ENCODE assay signal across 21 cellular contexts in genomic region chr4:15385515-15385914, GRCh38. TPM values are rescaled to one million over a fixed set of nuclear protein-coding genes. Genes with fewer than 3 reads are reported as not detected.
DNase-seq lines count a peak whose midpoint lies in the region; ATAC-seq and TF ChIP-seq lines count a peak whose summit lies in the region.
"Had no signal": no experiment of that assay in that cellular context is flagged by ENCODE, and none has a peak within 500 bp of the region (broad histone marks: within the 10 kb centered on the region; RNA-seq: fewer than 3 reads in every experiment).

No MANE protein-coding gene starts in this region.

- DNase-seq in left ventricle myocardium inferior (no peak), Right ventricle myocardium superior (no peak), sigmoid colon (no peak), epidermal melanocyte (ENCODE audit: insufficient read length, low spot score) (no peak), foreskin melanocyte (no peak), T-helper 2 cell (no peak)
- DNase-seq: CD4-positive, CD25-positive, alpha-beta regulatory T cell; EL; GF-D8; Karpas-422; MV-4-11; NCI-H1417; NCI-H1694 treated with DMSO at 0.1 percent for 48 hours; NCI-H2081 treated with DMSO at 0.1 percent for 48 hours; NCI-H2171 treated with DMSO at 0.1 percent for 48 hours; NCI-H526; OCI-M1 had no signal

- H3K4me1 ChIP-seq in left ventricle myocardium inferior (peaks cover 8% of the 10 kb centered on the region), gastroesophageal sphincter (peaks cover 0 to 52% (median 3%) of the 10 kb centered on the region in 3 donors), sigmoid colon (peaks cover 0 to 18% (median 11%) of the 10 kb centered on the region in 4 donors)

- H3K27me3 ChIP-seq in left ventricle myocardium inferior (ENCODE audit: low read depth) (peaks cover 5% of the 10 kb centered on the region), gastroesophageal sphincter (no peaks in the 10 kb centered on the region), sigmoid colon (no peaks in the 10 kb centered on the region)

- H3K27ac ChIP-seq in left ventricle myocardium inferior (replicated peaks) (peak overlapping the region; percentile 29), gastroesophageal sphincter (peak overlapping the region in 3 of 4 donors; percentile 48 to 62 (median 56)), sigmoid colon (peak overlapping the region; percentile 5 to 47 (median 36))

- no peak overlapping the region for H3K4me3 ChIP-seq in left ventricle myocardium inferior
- no peak overlapping the region for H3K4me3 ChIP-seq in gastroesophageal sphincter
- no peak overlapping the region for H3K4me3 ChIP-seq in sigmoid colon

- ATAC-seq in Right ventricle myocardium superior (ENCODE audit: poor library complexity) (no peak), gastroesophageal sphincter (no peak)

- no peak for TF ChIP-seq POLR2A in gastroesophageal sphincter (IDR thresholded peaks at IDR 0.05)
- TF ChIP-seq POLR2A in sigmoid colon (IDR thresholded peaks at IDR 0.05) = no peak

- H3K9me3 ChIP-seq in left ventricle myocardium inferior (replicated peaks) (no peaks in the 10 kb centered on the region), gastroesophageal sphincter (no peaks in the 10 kb centered on the region), sigmoid colon (no peaks in the 10 kb centered on the region)

- H3K36me3 ChIP-seq in left ventricle myocardium inferior (no peaks in the 10 kb centered on the region), gastroesophageal sphincter (no peaks in the 10 kb centered on the region), sigmoid colon (no peaks in the 10 kb centered on the region)

- TF ChIP-seq EP300 in gastroesophageal sphincter (IDR thresholded peaks at IDR 0.05) (no peak), sigmoid colon (IDR thresholded peaks at IDR 0.05) (no peak)

- intact Hi-C loops in left ventricle myocardium inferior (cut with micrococcal nuclease) = no loop called here
- intact Hi-C loops in Right ventricle myocardium superior (cut with DNase I) = no loop called here
- intact Hi-C loops in sigmoid colon (cut with DNase I) = no loop called here

- 53 to 72% methylated on average over 6 of the region's 6 CpGs for WGBS in gastroesophageal sphincter (ENCODE audit: low coverage in 1 of 2), 2 donors
- WGBS in sigmoid colon, 2 donors = 90 to 92% methylated on average over 6 of the region's 6 CpGs

- TF ChIP-seq CTCF in left ventricle myocardium inferior (IDR thresholded peaks at IDR 0.05; ENCODE audit: borderline replicate concordance) (no peak), gastroesophageal sphincter (IDR thresholded peaks at IDR 0.05) (no peak), sigmoid colon (IDR thresholded peaks at IDR 0.05) (no peak)

RNA-seq across cellular contexts. Expression of gene C1QTNF7, which starts 42.3 kb away (rescaled TPM):
- 2.4 TPM for total RNA-seq in left ventricle myocardium inferior
- 1.9 TPM for total RNA-seq in Right ventricle myocardium superior
- total RNA-seq in gastroesophageal sphincter = 10 to 100 TPM; 21.1 to 52.1 (median 37.6) TPM
- total RNA-seq in sigmoid colon = 10 to 100 TPM; 11.0 to 36.8 (median 18.9) TPM
- polyA plus RNA-seq in sigmoid colon = 1 to 10 TPM in 2 of 3 donors, under 1 TPM in 1; 0.46 to 2.4 (median 1.2) TPM
- total RNA-seq: CD4-positive, CD25-positive, alpha-beta regulatory T cell; H4; M059J had no signal
- polyA plus RNA-seq: CD4-positive, CD25-positive, alpha-beta regulatory T cell; IgD-negative memory B cell had no signal
